Comparison of ENCODE assay signal across 19 cellular contexts in the genomic region with DNA sequence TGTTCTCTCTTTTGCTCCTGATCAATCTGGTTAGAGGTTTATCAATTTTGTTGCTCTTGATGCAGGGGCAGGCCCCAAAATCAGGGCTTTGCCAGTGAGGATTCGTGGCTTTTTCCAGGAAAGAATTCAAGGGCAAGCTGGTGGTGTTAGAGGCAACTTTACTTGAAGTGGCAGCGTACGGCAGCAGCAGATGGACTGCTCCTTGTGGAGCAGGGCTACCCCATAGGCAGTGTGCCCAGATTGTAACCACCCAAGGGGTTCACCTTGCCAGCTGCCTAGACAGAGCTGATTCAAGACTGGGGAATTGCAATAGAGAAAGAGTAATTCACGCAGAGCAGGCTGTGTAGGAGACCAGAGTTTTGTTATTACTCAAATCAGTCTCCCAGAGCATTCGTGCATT. TPM values are rescaled to one million over a fixed set of nuclear protein-coding genes. Genes with fewer than 3 reads are reported as not detected.
"Had no signal": no experiment of that assay in that cellular context is flagged by ENCODE, and none has a peak within 500 bp of the region (broad histone marks: within the 10 kb centered on the region; RNA-seq: fewer than 3 reads in every experiment).

No MANE protein-coding gene starts in this region.

- H3K4me1 ChIP-seq: ascending aorta, colonic mucosa, esophagus muscularis mucosa, gastroesophageal sphincter, heart left ventricle, psoas muscle, right atrium auricular region, tibial artery had no signal

- DNase-seq: activated CD4-positive, alpha-beta memory T cell treated with anti-CD3 and anti-CD28 coated beads, Interleukin-2, amount 10 ng/mL, durations not matched to agents 7 days and 5 days; activated CD4-positive, alpha-beta T cell treated with anti-CD3 and anti-CD28 coated beads for 48 hours; activated gamma-delta T cell; activated T-cell treated with anti-CD3 and anti-CD28 coated beads, Interleukin-2, amount 50 U/mL, for 72 hours; central memory CD4-positive, alpha-beta T cell; colonic mucosa; heart left ventricle; ovary; psoas muscle; stimulated activated CD4-positive, alpha-beta T cell treated with anti-CD3 and anti-CD28 coated beads, Interleukin-1b, Interleukin-23, amount 100 ng/mL, for 48 hours; T1000; tibial artery had no signal

- H3K27me3 ChIP-seq: ascending aorta, colonic mucosa, esophagus muscularis mucosa, ovary, right atrium auricular region had no signal

- ATAC-seq: gastroesophageal sphincter; heart left ventricle; natural killer cell treated with Interleukin-12 subunit alpha and Interleukin-12 subunit beta and Interleukin-15 and Interleukin-18, amount 100 ng/mL, for 72 hours; psoas muscle had no signal

- H3K4me3 ChIP-seq: ascending aorta, colonic mucosa, esophagus muscularis mucosa, gastroesophageal sphincter, heart left ventricle, ovary, psoas muscle, right atrium auricular region, tibial artery had no signal

- H3K27ac ChIP-seq: ascending aorta, colonic mucosa, esophagus muscularis mucosa, gastroesophageal sphincter, heart left ventricle, ovary, psoas muscle, right atrium auricular region, tibial artery had no signal

- H3K36me3 ChIP-seq: ascending aorta, colonic mucosa, esophagus muscularis mucosa, gastroesophageal sphincter, heart left ventricle, ovary, right atrium auricular region, tibial artery had no signal

- H3K9me3 ChIP-seq: ascending aorta, colonic mucosa, esophagus muscularis mucosa, gastroesophageal sphincter, heart left ventricle, ovary, psoas muscle, right atrium auricular region, tibial artery had no signal

- FAIRE-seq: islet of Langerhans had no signal

RNA-seq across cellular contexts. Expression of a gene that starts 16.7 kb away (rescaled TPM):
- total RNA-seq: activated CD4-positive, alpha-beta memory T cell treated with anti-CD3 and anti-CD28 coated beads, Interleukin-2, amount 10 ng/mL, durations not matched to agents 7 days and 5 days; ascending aorta; colonic mucosa; natural killer cell treated with Interleukin-12 subunit alpha and Interleukin-12 subunit beta and Interleukin-15 and Interleukin-18, amount 100 ng/mL, for 72 hours; psoas muscle; right atrium auricular region; skeletal muscle tissue had no signal
- polyA plus RNA-seq: heart left ventricle, psoas muscle had no signal

RNA-seq across cellular contexts. Expression of a gene that starts 43.2 kb away (rescaled TPM):
- total RNA-seq: activated CD4-positive, alpha-beta memory T cell treated with anti-CD3 and anti-CD28 coated beads, Interleukin-2, amount 10 ng/mL, durations not matched to agents 7 days and 5 days; ascending aorta had no signal
